15 cellular contexts compared by ENCODE assay signal in genomic region chr13:109154546-109154945, GRCh38.
DNase-seq lines count a peak whose midpoint lies in the region; TF ChIP-seq lines count a peak whose summit lies in the region.
"Had no signal": no experiment of that assay in that cellular context is flagged by ENCODE, and none has a peak within 500 bp of the region (broad histone marks: within the 10 kb centered on the region; RNA-seq: fewer than 3 reads in every experiment).

No MANE protein-coding gene starts in this region.

- H3K4me3 Mint-ChIP-seq in HFFc6 = peak overlapping the region; percentile 11; the same call in 1 of the 2 replicates
- H3K4me3 Mint-ChIP-seq: dendritic cell treated with granulocyte-macrophage colony-stimulating factor and Interleukin-4, amounts not matched to agents 40 ng/mL and 50 ng/mL, for 4 days; naive thymus-derived CD4-positive, alpha-beta T cell; stimulated activated naive B cell treated with anti-CD40 and anti-IgM and Interleukin-4, amounts not matched to agents 10 μg/mL and 1 μg/mL and 100 μg/mL, for 72 hours; type B pancreatic cell had no signal

- no peak for TF ChIP-seq CTCF in HFFc6 (IDR thresholded peaks at IDR 0.05)
- TF ChIP-seq CTCF in sigmoid colon (IDR thresholded peaks at IDR 0.05) = no peak

- WGBS in sigmoid colon, 2 donors = 42 to 56% methylated on average over 8 of the region's 8 CpGs

- peaks cover 24% of the 10 kb centered on the region for H3K4me1 ChIP-seq in adipocyte (ENCODE audit: control insufficient read depth, insufficient read depth, low read length)
- peaks cover 0 to 30% (median 27%) of the 10 kb centered on the region in 4 donors for H3K4me1 ChIP-seq in sigmoid colon

- no peak for TF ChIP-seq POLR2A in sigmoid colon (IDR thresholded peaks at IDR 0.05)

- peak overlapping the region; percentile 95 for H3K27ac Mint-ChIP-seq in HFFc6
- H3K27ac Mint-ChIP-seq: dendritic cell treated with granulocyte-macrophage colony-stimulating factor and Interleukin-4, amounts not matched to agents 40 ng/mL and 50 ng/mL, for 4 days; naive thymus-derived CD4-positive, alpha-beta T cell; stimulated activated naive B cell treated with anti-CD40 and anti-IgM and Interleukin-4, amounts not matched to agents 10 μg/mL and 1 μg/mL and 100 μg/mL, for 72 hours had no signal

- H3K4me1 Mint-ChIP-seq in HFFc6 (ENCODE audit: low read depth) = peaks cover 63% of the 10 kb centered on the region
- H3K4me1 Mint-ChIP-seq: naive thymus-derived CD4-positive, alpha-beta T cell had no signal

- H3K27me3 ChIP-seq in adipocyte (replicated peaks; ENCODE audit: control insufficient read depth, insufficient read depth, low read length) (no peaks in the 10 kb centered on the region), sigmoid colon (no peaks in the 10 kb centered on the region)

- H3K36me3 ChIP-seq in adipocyte (ENCODE audit: control insufficient read depth, insufficient read depth, low read length, severe bottlenecking) = no peaks in the 10 kb centered on the region
- H3K36me3 ChIP-seq in sigmoid colon = no peaks in the 10 kb centered on the region

- intact Hi-C loops in sigmoid colon (cut with DNase I) = loop anchor here (10.0 kb wide), 1 partner anchor 870 kb away; no protein-coding TSS in a partner anchor

- no peaks in the 10 kb centered on the region for H3K9me3 Mint-ChIP-seq in HFFc6
- H3K9me3 Mint-ChIP-seq: dendritic cell treated with granulocyte-macrophage colony-stimulating factor and Interleukin-4, amounts not matched to agents 40 ng/mL and 50 ng/mL, for 4 days; stimulated activated naive B cell treated with anti-CD40 and anti-IgM and Interleukin-4, amounts not matched to agents 10 μg/mL and 1 μg/mL and 100 μg/mL, for 72 hours; type B pancreatic cell had no signal

- no peak for TF ChIP-seq EP300 in sigmoid colon (IDR thresholded peaks at IDR 0.05)

- H3K27me3 Mint-ChIP-seq in HFFc6 (ENCODE audit: insufficient read depth) = no peaks in the 10 kb centered on the region; the same call in 1 of the 2 replicates
- H3K27me3 Mint-ChIP-seq: type B pancreatic cell had no signal

- H3K27ac ChIP-seq in sigmoid colon = peak overlapping the region in 3 of 4 donors; percentile 75 to 88 (median 83)

- DNase-seq in HFFc6 (no peak), adipocyte (ENCODE audit: low read depth) (no peak), fibroblast of peridontal ligament (ENCODE audit: extremely low read depth) (peak; percentile 37), sigmoid colon (no peak), Kasumi-1 (lab: John Stamatoyannopoulos, UW) (no peak), T-helper 9 cell (no peak), COLO668 (lab: John Stamatoyannopoulos, UW; ENCODE audit: unreplicated experiment) (no peak)
- DNase-seq: activated effector memory CD4-positive, alpha-beta T cell treated with anti-CD3 and anti-CD28 coated beads, Interleukin-2, amount 50 U/mL, for 16 hours; DMS79 treated with DMSO at 0.1 percent for 48 hours; naive thymus-derived CD4-positive, alpha-beta T cell; NCI-H1105 treated with DMSO at 0.1 percent for 48 hours; stimulated activated naive B cell treated with anti-CD40 and anti-IgM and Interleukin-4, amounts not matched to agents 10 μg/mL and 1 μg/mL and 100 μg/mL, for 72 hours; T1000 had no signal

- H3K36me3 Mint-ChIP-seq in HFFc6 (ENCODE audit: low read depth) = peaks cover 13% of the 10 kb centered on the region
- H3K36me3 Mint-ChIP-seq: naive thymus-derived CD4-positive, alpha-beta T cell; stimulated activated naive B cell treated with anti-CD40 and anti-IgM and Interleukin-4, amounts not matched to agents 10 μg/mL and 1 μg/mL and 100 μg/mL, for 72 hours; type B pancreatic cell had no signal

- H3K4me3 ChIP-seq in adipocyte (ENCODE audit: low read length) (peak overlapping the region; percentile 7), sigmoid colon (no peak overlapping the region)

- H3K9me3 ChIP-seq in adipocyte (ENCODE audit: control insufficient read depth, low read length) (no peaks in the 10 kb centered on the region), sigmoid colon (no peaks in the 10 kb centered on the region)

- H3K9ac ChIP-seq in adipocyte (ENCODE audit: low read length) = peak overlapping the region; percentile 20
